In genomic region chr4:158786155-158786581, GRCh38 we compare ENCODE assay signal across 10 cellular contexts. TPM values are rescaled to one million over a fixed set of nuclear protein-coding genes. Genes with fewer than 3 reads are reported as not detected.
DNase-seq lines count a peak whose midpoint lies in the region; ATAC-seq and TF ChIP-seq lines count a peak whose summit lies in the region.
"Had no signal": no experiment of that assay in that cellular context is flagged by ENCODE, and none has a peak within 500 bp of the region (broad histone marks: within the 10 kb centered on the region; RNA-seq: fewer than 3 reads in every experiment).

No MANE protein-coding gene starts in this region.

- H3K36me3 ChIP-seq in HEK293 (ENCODE audit: control insufficient read depth in 2 of 2, insufficient read depth in 1 of 2, low read length in 2 of 2) (no peaks in the 10 kb centered on the region), adipocyte (ENCODE audit: control insufficient read depth, insufficient read depth, low read length, severe bottlenecking) (no peaks in the 10 kb centered on the region), left ventricle myocardium inferior (no peaks in the 10 kb centered on the region), psoas muscle (ENCODE audit: insufficient read depth in 1 of 2, low read depth in 1 of 2) (no peaks in the 10 kb centered on the region)

- CTCF ChIA-PET in HEK293 (lab: Yijun Ruan, JAX) = no interaction called here

- WGBS in psoas muscle, 3 donors = 14 to 30% (median 15%) methylated on average over 4 of the region's 4 CpGs

- ATAC-seq in psoas muscle = peak in 3 of 4 donors; percentile 48 to 76 (median 56)

- H3K4me1 ChIP-seq in HEK293 (ENCODE audit: control insufficient read depth, insufficient read depth, low read length) (peaks cover 34% of the 10 kb centered on the region), adipocyte (ENCODE audit: control insufficient read depth, insufficient read depth, low read length) (peaks cover 66% of the 10 kb centered on the region), left ventricle myocardium inferior (peaks cover 98% of the 10 kb centered on the region), psoas muscle (peaks cover 81% of the 10 kb centered on the region)

- DNase-seq in adipocyte (ENCODE audit: low read depth) = no peak
- DNase-seq in left ventricle myocardium inferior = no peak
- no peak for DNase-seq in psoas muscle
- no peak for DNase-seq in dorsolateral prefrontal cortex
- no peak for DNase-seq in ecto neural progenitor cell (ENCODE audit: low spot score)
- no peak for DNase-seq in activated naive CD8-positive, alpha-beta T cell treated with anti-CD3 and anti-CD28 coated beads for 36 hours
- no peak for DNase-seq in effector CD4-positive, alpha-beta T cell
- DNase-seq: CD4-positive, alpha-beta memory T cell; Karpas-422 had no signal

- peaks cover 24% of the 10 kb centered on the region for H3K4me1 Mint-ChIP-seq in activated naive CD8-positive, alpha-beta T cell treated with anti-CD3 and anti-CD28 coated beads for 36 hours

- H3K36me3 Mint-ChIP-seq in activated naive CD8-positive, alpha-beta T cell treated with anti-CD3 and anti-CD28 coated beads for 36 hours = no peaks in the 10 kb centered on the region
- H3K36me3 Mint-ChIP-seq: CD4-positive, alpha-beta memory T cell had no signal

- intact Hi-C loops in left ventricle myocardium inferior (cut with micrococcal nuclease) (no loop called here), psoas muscle (cut with DNase I) (no loop called here), dorsolateral prefrontal cortex (cut with DNase I) (no loop called here)

- H3K27me3 Mint-ChIP-seq in activated naive CD8-positive, alpha-beta T cell treated with anti-CD3 and anti-CD28 coated beads for 36 hours = no peaks in the 10 kb centered on the region
- H3K27me3 Mint-ChIP-seq: CD4-positive, alpha-beta memory T cell had no signal

- no peak overlapping the region for H3K4me3 Mint-ChIP-seq in activated naive CD8-positive, alpha-beta T cell treated with anti-CD3 and anti-CD28 coated beads for 36 hours
- H3K4me3 Mint-ChIP-seq: CD4-positive, alpha-beta memory T cell had no signal

- H3K9me3 Mint-ChIP-seq in activated naive CD8-positive, alpha-beta T cell treated with anti-CD3 and anti-CD28 coated beads for 36 hours = no peaks in the 10 kb centered on the region
- H3K9me3 Mint-ChIP-seq: CD4-positive, alpha-beta memory T cell had no signal

- no peaks in the 10 kb centered on the region for H3K9me3 ChIP-seq in HEK293 (ENCODE audit: control insufficient read depth, insufficient read depth, low read depth, low read length)
- no peaks in the 10 kb centered on the region for H3K9me3 ChIP-seq in adipocyte (ENCODE audit: control insufficient read depth, low read length)
- H3K9me3 ChIP-seq in left ventricle myocardium inferior (replicated peaks) = no peaks in the 10 kb centered on the region
- H3K9me3 ChIP-seq in psoas muscle = no peaks in the 10 kb centered on the region

- no peaks in the 10 kb centered on the region for H3K27me3 ChIP-seq in adipocyte (replicated peaks; ENCODE audit: control insufficient read depth, insufficient read depth, low read length)
- H3K27me3 ChIP-seq in left ventricle myocardium inferior (ENCODE audit: low read depth) = no peaks in the 10 kb centered on the region
- no peaks in the 10 kb centered on the region for H3K27me3 ChIP-seq in psoas muscle (ENCODE audit: insufficient read depth in 3 of 3, low read length in 2 of 3)
- H3K27me3 ChIP-seq in dorsolateral prefrontal cortex = no peaks in the 10 kb centered on the region

- POLR2A ChIA-PET in HEK293 (lab: Yijun Ruan, JAX) = interaction anchor here (0.8 kb wide), 1 partner anchor 24 kb away, joined by 3 read pairs; no protein-coding TSS in a partner anchor

- H3K9ac ChIP-seq in adipocyte (ENCODE audit: low read length) = peak overlapping the region; percentile 61

- H3K4me3 ChIP-seq in HEK293 (ENCODE audit: low read depth, low read length) (no peak overlapping the region), adipocyte (ENCODE audit: low read length) (peak overlapping the region; percentile 72), left ventricle myocardium inferior (peak overlapping the region; percentile 31), psoas muscle (peak overlapping the region; percentile 39), dorsolateral prefrontal cortex (peak overlapping the region in 15 of 59 donors; percentile 3 to 35 (median 16))

- H3K27ac Mint-ChIP-seq in activated naive CD8-positive, alpha-beta T cell treated with anti-CD3 and anti-CD28 coated beads for 36 hours = no peak overlapping the region
- H3K27ac Mint-ChIP-seq: CD4-positive, alpha-beta memory T cell had no signal

- peak overlapping the region; percentile 57 for H3K27ac ChIP-seq in HEK293 (ENCODE audit: extremely low read depth, low read depth, low read length)
- peak overlapping the region; percentile 70 for H3K27ac ChIP-seq in left ventricle myocardium inferior (replicated peaks)
- H3K27ac ChIP-seq in psoas muscle = peak overlapping the region; percentile 77
- H3K27ac ChIP-seq in dorsolateral prefrontal cortex = peak overlapping the region in 24 of 59 donors; percentile 2 to 44 (median 12)

- TF ChIP-seq CTCF in HEK293 (tag by site-specific recombination; IDR thresholded peaks at IDR 0.05) (no peak), left ventricle myocardium inferior (IDR thresholded peaks at IDR 0.05; ENCODE audit: borderline replicate concordance) (no peak), psoas muscle (IDR thresholded peaks at IDR 0.05) (no peak), dorsolateral prefrontal cortex (IDR thresholded peaks at IDR 0.05 in 54 of 56, conservative IDR thresholded peaks at IDR 0.05 in 2 of 56; ENCODE audit: low read depth in 1 of 56, partially characterized antibody in 56 of 56) (no peak)

TF ChIP-seq in HEK293, 187 proteins besides CTCF, POLR2A, EP300 and RAD21 (continues in another document):
- 0 out of 2 replicates have a peak, but pooled peaks have one; percentile 6 for TF ChIP-seq GLI2 (tag by site-specific recombination; IDR thresholded peaks at IDR 0.05; ENCODE audit: borderline replicate concordance, low read depth)
- peak; percentile 92 for TF ChIP-seq FEZF1 (tag by site-specific recombination; IDR thresholded peaks at IDR 0.05)
- no peak for TF ChIP-seq REST (tag by site-specific recombination; IDR thresholded peaks at IDR 0.05)
- peak; percentile 48; the same call in 1 of the 2 replicates for TF ChIP-seq ZNF629 (tag by site-specific recombination; IDR thresholded peaks at IDR 0.05)
- peak; percentile 84 for TF ChIP-seq ZNF843 (tag by site-specific recombination; IDR thresholded peaks at IDR 0.05)
- 0 out of 2 replicates have a peak, but pooled peaks have one; percentile 11 for TF ChIP-seq ZNF366 (tag by site-specific recombination; conservative IDR thresholded peaks at IDR 0.05)
- TF ChIP-seq KLF8 (tag by site-specific recombination; IDR thresholded peaks at IDR 0.05) = peak; percentile 43; the same call in 1 of the 2 replicates
- peak; percentile 47; the same call in 1 of the 2 replicates for TF ChIP-seq ZNF561 (tag by site-specific recombination; IDR thresholded peaks at IDR 0.05; ENCODE audit: borderline replicate concordance)
- TF ChIP-seq HIC1 (tag by site-specific recombination; IDR thresholded peaks at IDR 0.05) = peak; percentile 62
- no peak for TF ChIP-seq MZF1 (tag by site-specific recombination; IDR thresholded peaks at IDR 0.05; ENCODE audit: borderline replicate concordance)
- TF ChIP-seq ZNF423 (tag by site-specific recombination; IDR thresholded peaks at IDR 0.05) = no peak
- TF ChIP-seq ZNF239 (tag by site-specific recombination; IDR thresholded peaks at IDR 0.05) = no peak

RNA-seq across cellular contexts. Expression of gene FNIP2, which starts 17.3 kb away (rescaled TPM):
- total RNA-seq in left ventricle myocardium inferior (44.0 TPM), psoas muscle (10 to 100 TPM; 31.5 to 92.1 (median 53.4) TPM), dorsolateral prefrontal cortex (10 to 100 TPM; 38.5 to 72.7 (median 57.8) TPM)
- 10 to 100 TPM; 15.6 to 33.3 (median 19.1) TPM for polyA plus RNA-seq in psoas muscle
- 10 to 100 TPM; 10.9 to 11.5 TPM for total RNA-seq in activated naive CD8-positive, alpha-beta T cell treated with anti-CD3 and anti-CD28 coated beads for 36 hours
